Comparison of ENCODE assay signal across 24 cellular contexts in genomic region chr4:109821186-109821585, GRCh38. TPM values are rescaled to one million over a fixed set of nuclear protein-coding genes. Genes with fewer than 3 reads are reported as not detected.
DNase-seq lines count a peak whose midpoint lies in the region; ATAC-seq and TF ChIP-seq lines count a peak whose summit lies in the region.
"Had no signal": no experiment of that assay in that cellular context is flagged by ENCODE, and none has a peak within 500 bp of the region (broad histone marks: within the 10 kb centered on the region; RNA-seq: fewer than 3 reads in every experiment).

No MANE protein-coding gene starts in this region.

- no peak overlapping the region for H3K4me3 Mint-ChIP-seq in activated naive CD4-positive, alpha-beta T cell treated with anti-CD3 and anti-CD28 coated beads for 36 hours
- H3K4me3 Mint-ChIP-seq in activated naive CD8-positive, alpha-beta T cell treated with anti-CD3 and anti-CD28 coated beads, Interleukin-2, amount 50 U/mL, for 24 hours = peak overlapping the region; percentile 58
- H3K4me3 Mint-ChIP-seq: T-helper 1 cell treated with Interleukin-12 subunit alpha and Interleukin-12 subunit beta and Interleukin-4 antibody, amounts not matched to agents 30 μg/mL and 1 μg/mL, for 36 hours had no signal

- no peaks in the 10 kb centered on the region for H3K27me3 ChIP-seq in OCI-LY3 (ENCODE audit: low read depth, low read length)
- H3K27me3 ChIP-seq: adrenal gland, body of pancreas, dorsolateral prefrontal cortex, esophagus squamous epithelium, heart left ventricle, left lung, tibial artery had no signal

- H3K9ac ChIP-seq in OCI-LY3 (ENCODE audit: low read length) = no peak overlapping the region
- H3K9ac ChIP-seq: SK-N-SH had no signal

- CTCF ChIA-PET in activated naive CD4-positive, alpha-beta T cell treated with anti-CD3 and anti-CD28 coated beads for 36 hours (lab: Charles Lee) = interaction anchor here (1.0 kb wide), 1 partner anchor 415 kb away, joined by 3 read pairs; no protein-coding TSS in a partner anchor

- no peaks in the 10 kb centered on the region for H4K20me1 ChIP-seq in OCI-LY3 (ENCODE audit: insufficient read depth, low read length)

- peaks cover 57% of the 10 kb centered on the region for H3K4me1 Mint-ChIP-seq in activated naive CD4-positive, alpha-beta T cell treated with anti-CD3 and anti-CD28 coated beads for 36 hours (ENCODE audit: low read depth)
- peaks cover 60% of the 10 kb centered on the region for H3K4me1 Mint-ChIP-seq in activated naive CD8-positive, alpha-beta T cell treated with anti-CD3 and anti-CD28 coated beads, Interleukin-2, amount 50 U/mL, for 24 hours

- H3K9me3 Mint-ChIP-seq in activated naive CD4-positive, alpha-beta T cell treated with anti-CD3 and anti-CD28 coated beads for 36 hours = no peaks in the 10 kb centered on the region
- H3K9me3 Mint-ChIP-seq in activated naive CD8-positive, alpha-beta T cell treated with anti-CD3 and anti-CD28 coated beads, Interleukin-2, amount 50 U/mL, for 24 hours = no peaks in the 10 kb centered on the region
- H3K9me3 Mint-ChIP-seq: T-helper 1 cell treated with Interleukin-12 subunit alpha and Interleukin-12 subunit beta and Interleukin-4 antibody, amounts not matched to agents 30 μg/mL and 1 μg/mL, for 36 hours had no signal

- H3K79me2 ChIP-seq in OCI-LY3 (ENCODE audit: low read length) = peaks cover 49% of the 10 kb centered on the region

- no peak for TF ChIP-seq CTCF in OCI-LY3 (IDR thresholded peaks at IDR 0.05; ENCODE audit: low read depth, low read length)

- no peaks in the 10 kb centered on the region for H3K9me3 ChIP-seq in OCI-LY3 (ENCODE audit: insufficient read depth, low read length)
- H3K9me3 ChIP-seq: adrenal gland, body of pancreas, esophagus squamous epithelium, heart left ventricle, left lung, SK-N-SH, tibial artery had no signal

- H3K27ac Mint-ChIP-seq in activated naive CD4-positive, alpha-beta T cell treated with anti-CD3 and anti-CD28 coated beads for 36 hours = no peak overlapping the region
- H3K27ac Mint-ChIP-seq in activated naive CD8-positive, alpha-beta T cell treated with anti-CD3 and anti-CD28 coated beads, Interleukin-2, amount 50 U/mL, for 24 hours = peak overlapping the region; percentile 86
- H3K27ac Mint-ChIP-seq: T-helper 1 cell treated with Interleukin-12 subunit alpha and Interleukin-12 subunit beta and Interleukin-4 antibody, amounts not matched to agents 30 μg/mL and 1 μg/mL, for 36 hours had no signal

- DNase-seq in activated naive CD4-positive, alpha-beta T cell treated with anti-CD3 and anti-CD28 coated beads for 36 hours = peak; percentile 13
- no peak for DNase-seq in activated naive CD4-positive, alpha-beta T cell treated with anti-CD3 and anti-CD28 coated beads, Interleukin-2, amount 50 U/mL, for 16 hours
- no peak for DNase-seq in activated naive CD8-positive, alpha-beta T cell treated with anti-CD3 and anti-CD28 coated beads, Interleukin-2, amount 50 U/mL, for 24 hours
- DNase-seq in stimulated activated naive CD8-positive, alpha-beta T cell treated with anti-CD3 and anti-CD28 coated beads, Interleukin-15, Interleukin-2, amounts not matched to agents 100 U/mL and 50 U/mL, for 24 hours = no peak
- no peak for DNase-seq in NCI-H510A treated with DMSO at 0.1 percent for 48 hours (lab: John Stamatoyannopoulos, UW)
- DNase-seq: adrenal gland; body of pancreas; dorsolateral prefrontal cortex; esophagus squamous epithelium; heart left ventricle; islet precursor cell; left lung; mesendoderm; NCI-H1092 treated with DMSO at 0.1 percent for 48 hours; NCI-H187; NCI-H2171 treated with DMSO at 0.1 percent for 48 hours; SK-N-SH; stimulated activated CD4-positive, alpha-beta T cell treated with anti-CD3 and anti-CD28 coated beads, Interleukin-2, amount 100 ng/mL, for 24 hours; tibial artery had no signal

- peak overlapping the region; percentile 39 for H3K27ac ChIP-seq in OCI-LY3 (ENCODE audit: low read length)
- H3K27ac ChIP-seq: adrenal gland, body of pancreas, dorsolateral prefrontal cortex, esophagus squamous epithelium, heart left ventricle, left lung, tibial artery had no signal

- ATAC-seq in activated naive CD8-positive, alpha-beta T cell treated with anti-CD3 and anti-CD28 coated beads, Interleukin-2, amount 50 U/mL, for 24 hours = no peak
- peak; percentile 53 for ATAC-seq in stimulated activated naive CD8-positive, alpha-beta T cell treated with anti-CD3 and anti-CD28 coated beads, Interleukin-15, Interleukin-2, amounts not matched to agents 100 U/mL and 50 U/mL, for 24 hours
- no peak for ATAC-seq in GM19023 (IDR thresholded peaks at IDR 0.05; ENCODE audit: unreplicated experiment)
- ATAC-seq: body of pancreas, heart left ventricle, left lung had no signal

- H2AFZ ChIP-seq in OCI-LY3 (ENCODE audit: low read depth, low read length) = no peak overlapping the region

- H3K36me3 ChIP-seq in OCI-LY3 (replicated peaks; ENCODE audit: low read depth, low read length) = peaks cover 44% of the 10 kb centered on the region

- intact Hi-C loops in activated naive CD4-positive, alpha-beta T cell treated with anti-CD3 and anti-CD28 coated beads for 36 hours (cut with micrococcal nuclease) = loop anchor here (1.0 to 10.0 kb wide), 3 partner anchors 126 to 986 kb away; no protein-coding TSS in a partner anchor

- peak overlapping the region; percentile 34 for H3K4me2 ChIP-seq in OCI-LY3 (ENCODE audit: low read length)
- H3K4me2 ChIP-seq: SK-N-SH, smooth muscle cell had no signal

- H3K4me3 ChIP-seq in OCI-LY3 (ENCODE audit: low read length) = no peak overlapping the region
- H3K4me3 ChIP-seq: adrenal gland, body of pancreas, esophagus squamous epithelium, heart left ventricle, left lung, smooth muscle cell, tibial artery had no signal

- no peaks in the 10 kb centered on the region for H3K27me3 Mint-ChIP-seq in activated naive CD4-positive, alpha-beta T cell treated with anti-CD3 and anti-CD28 coated beads for 36 hours (ENCODE audit: low read depth)
- no peaks in the 10 kb centered on the region for H3K27me3 Mint-ChIP-seq in activated naive CD8-positive, alpha-beta T cell treated with anti-CD3 and anti-CD28 coated beads, Interleukin-2, amount 50 U/mL, for 24 hours

- peaks cover 37% of the 10 kb centered on the region for H3K4me1 ChIP-seq in OCI-LY3 (ENCODE audit: low read length)

- H3K36me3 Mint-ChIP-seq in activated naive CD4-positive, alpha-beta T cell treated with anti-CD3 and anti-CD28 coated beads for 36 hours (ENCODE audit: low read depth) = peaks cover 50% of the 10 kb centered on the region
- H3K36me3 Mint-ChIP-seq in activated naive CD8-positive, alpha-beta T cell treated with anti-CD3 and anti-CD28 coated beads, Interleukin-2, amount 50 U/mL, for 24 hours (ENCODE audit: low read depth) = peaks cover 64% of the 10 kb centered on the region

RNA-seq across cellular contexts. Expression of gene GAR1, which starts 5.6 kb away (rescaled TPM):
- 10 to 100 TPM; 18.9 to 24.4 TPM for total RNA-seq in activated naive CD4-positive, alpha-beta T cell treated with anti-CD3 and anti-CD28 coated beads for 36 hours

RNA-seq across cellular contexts. Expression of gene RRH, which starts 6.6 kb away (rescaled TPM):
- not detected for total RNA-seq in activated naive CD4-positive, alpha-beta T cell treated with anti-CD3 and anti-CD28 coated beads for 36 hours
- total RNA-seq: body of pancreas, M059J, smooth muscle cell had no signal

RNA-seq across cellular contexts. Expression of gene CFI, which starts 19.4 kb away (rescaled TPM):
- not detected for total RNA-seq in activated naive CD4-positive, alpha-beta T cell treated with anti-CD3 and anti-CD28 coated beads for 36 hours

RNA-seq across cellular contexts. Expression of gene LRIT3, which starts 26.7 kb away (rescaled TPM):
- total RNA-seq in activated naive CD4-positive, alpha-beta T cell treated with anti-CD3 and anti-CD28 coated beads for 36 hours = under 1 TPM in 1 of 2 experiments, not detected in 1; 0.05 TPM
- total RNA-seq: heart left ventricle, M059J had no signal
